Comparison of ENCODE assay signal across 16 cellular contexts in genomic region chr1:53584446-53585102, GRCh38.
DNase-seq lines count a peak whose midpoint lies in the region; ATAC-seq and TF ChIP-seq lines count a peak whose summit lies in the region.
"Had no signal": no experiment of that assay in that cellular context is flagged by ENCODE, and none has a peak within 500 bp of the region (broad histone marks: within the 10 kb centered on the region; RNA-seq: fewer than 3 reads in every experiment).

No MANE protein-coding gene starts in this region.

- H3K4me2 ChIP-seq in KMS-11 (peak overlapping the region; percentile 40), neural progenitor cell (no peak overlapping the region)

- H2AFZ ChIP-seq in KMS-11 (ENCODE audit: low read depth) = no peak overlapping the region
- H2AFZ ChIP-seq in neural progenitor cell (replicated peaks) = no peak overlapping the region

- peaks cover 19% of the 10 kb centered on the region for H3K27me3 Mint-ChIP-seq in T-helper 1 cell treated with Interleukin-12 subunit alpha and Interleukin-12 subunit beta and Interleukin-4 antibody, amounts not matched to agents 30 μg/mL and 1 μg/mL, for 36 hours (ENCODE audit: low read depth)
- peaks cover 7% of the 10 kb centered on the region for H3K27me3 Mint-ChIP-seq in neural progenitor cell (ENCODE audit: insufficient read depth, low read depth)
- H3K27me3 Mint-ChIP-seq: activated naive CD4-positive, alpha-beta T cell treated with anti-CD3 and anti-CD28 coated beads, Interleukin-2, amount 50 U/mL, for 24 hours had no signal

- H3K79me2 ChIP-seq in KMS-11 (ENCODE audit: insufficient read depth, low read depth) (no peaks in the 10 kb centered on the region), neural progenitor cell (ENCODE audit: low read depth) (no peaks in the 10 kb centered on the region)

- no peak overlapping the region for H3K4me3 ChIP-seq in KMS-11 (IDR thresholded peaks at IDR 0.05; ENCODE audit: insufficient read depth, low read depth, low read length)
- H3K4me3 ChIP-seq in coronary artery = no peak overlapping the region
- no peak overlapping the region for H3K4me3 ChIP-seq in neural progenitor cell
- no peak overlapping the region for H3K4me3 ChIP-seq in left ventricle myocardium inferior
- H3K4me3 ChIP-seq: MG63 had no signal

- no peaks in the 10 kb centered on the region for H3F3A ChIP-seq in neural progenitor cell (ENCODE audit: low read depth)

- intact Hi-C loops in left ventricle myocardium inferior (cut with micrococcal nuclease) = no loop called here

- H3K36me3 ChIP-seq in KMS-11 (ENCODE audit: insufficient read depth) (no peaks in the 10 kb centered on the region), neural progenitor cell (no peaks in the 10 kb centered on the region), left ventricle myocardium inferior (no peaks in the 10 kb centered on the region)
- H3K36me3 ChIP-seq: MG63 had no signal

- H3K9ac ChIP-seq in KMS-11 = no peak overlapping the region
- H3K9ac ChIP-seq in neural progenitor cell = no peak overlapping the region

- peak overlapping the region; percentile 67 for H3K27ac Mint-ChIP-seq in T-helper 1 cell treated with Interleukin-12 subunit alpha and Interleukin-12 subunit beta and Interleukin-4 antibody, amounts not matched to agents 30 μg/mL and 1 μg/mL, for 36 hours
- H3K27ac Mint-ChIP-seq in neural progenitor cell = peak overlapping the region; percentile 55
- H3K27ac Mint-ChIP-seq: activated naive CD4-positive, alpha-beta T cell treated with anti-CD3 and anti-CD28 coated beads, Interleukin-2, amount 50 U/mL, for 24 hours; nephron progenitor cell had no signal

- no peak overlapping the region for H3K4me3 Mint-ChIP-seq in T-helper 1 cell treated with Interleukin-12 subunit alpha and Interleukin-12 subunit beta and Interleukin-4 antibody, amounts not matched to agents 30 μg/mL and 1 μg/mL, for 36 hours
- H3K4me3 Mint-ChIP-seq in neural progenitor cell = no peak overlapping the region
- H3K4me3 Mint-ChIP-seq: activated naive CD4-positive, alpha-beta T cell treated with anti-CD3 and anti-CD28 coated beads, Interleukin-2, amount 50 U/mL, for 24 hours; nephron progenitor cell had no signal

- H3K4me1 ChIP-seq in KMS-11 (ENCODE audit: low read depth, poor library complexity, severe bottlenecking) = peaks cover 41% of the 10 kb centered on the region
- H3K4me1 ChIP-seq in neural progenitor cell = peaks cover 7% of the 10 kb centered on the region
- no peaks in the 10 kb centered on the region for H3K4me1 ChIP-seq in left ventricle myocardium inferior

- no peak for ATAC-seq in HG02571 (IDR thresholded peaks at IDR 0.05; ENCODE audit: unreplicated experiment)

- no peaks in the 10 kb centered on the region for H3K27me3 ChIP-seq in KMS-11 (ENCODE audit: insufficient read depth, low read depth)
- no peaks in the 10 kb centered on the region for H3K27me3 ChIP-seq in neural progenitor cell
- peaks cover 55% of the 10 kb centered on the region for H3K27me3 ChIP-seq in left ventricle myocardium inferior (ENCODE audit: low read depth)
- H3K27me3 ChIP-seq: MG63 had no signal

- no peak for DNase-seq in T-helper 1 cell
- DNase-seq in coronary artery (ENCODE audit: low spot score) = peak; percentile 54
- DNase-seq in neural progenitor cell (ENCODE audit: low spot score) = no peak
- no peak for DNase-seq in NCI-H128 (lab: John Stamatoyannopoulos, UW; ENCODE audit: unreplicated experiment)
- no peak for DNase-seq in left ventricle myocardium inferior
- DNase-seq: 8988T; GF-D8; mammary epithelial cell; MG63; NCI-H187 treated with DMSO at 0.1 percent for 48 hours; nephron progenitor cell; stimulated activated CD4-positive, alpha-beta T cell treated with anti-CD3 and anti-CD28 coated beads, Interleukin-4, amount 100 ng/mL, for 1 hour had no signal

- H3K27ac ChIP-seq in KMS-11 (no peak overlapping the region; the same call in 1 of the 2 replicates), coronary artery (no peak overlapping the region), neural progenitor cell (no peak overlapping the region), left ventricle myocardium inferior (replicated peaks) (no peak overlapping the region)

- H3K4me1 Mint-ChIP-seq in T-helper 1 cell treated with Interleukin-12 subunit alpha and Interleukin-12 subunit beta and Interleukin-4 antibody, amounts not matched to agents 30 μg/mL and 1 μg/mL, for 36 hours (ENCODE audit: low read depth) = peaks cover 12% of the 10 kb centered on the region
- H3K4me1 Mint-ChIP-seq in neural progenitor cell = peaks cover 26% of the 10 kb centered on the region

- no peaks in the 10 kb centered on the region for H3K9me3 Mint-ChIP-seq in T-helper 1 cell treated with Interleukin-12 subunit alpha and Interleukin-12 subunit beta and Interleukin-4 antibody, amounts not matched to agents 30 μg/mL and 1 μg/mL, for 36 hours
- no peaks in the 10 kb centered on the region for H3K9me3 Mint-ChIP-seq in neural progenitor cell
- H3K9me3 Mint-ChIP-seq: activated naive CD4-positive, alpha-beta T cell treated with anti-CD3 and anti-CD28 coated beads, Interleukin-2, amount 50 U/mL, for 24 hours; nephron progenitor cell had no signal

- H4K20me1 ChIP-seq in KMS-11 (ENCODE audit: insufficient read depth) (no peaks in the 10 kb centered on the region), neural progenitor cell (ENCODE audit: low read depth) (no peaks in the 10 kb centered on the region)

- TF ChIP-seq CTCF in KMS-11 (conservative IDR thresholded peaks at IDR 0.05; ENCODE audit: low read depth, low read length) (no peak), coronary artery (IDR thresholded peaks at IDR 0.05) (no peak), neural progenitor cell (IDR thresholded peaks at IDR 0.05) (no peak), left ventricle myocardium inferior (IDR thresholded peaks at IDR 0.05; ENCODE audit: borderline replicate concordance) (no peak)

- no peaks in the 10 kb centered on the region for H3K36me3 Mint-ChIP-seq in T-helper 1 cell treated with Interleukin-12 subunit alpha and Interleukin-12 subunit beta and Interleukin-4 antibody, amounts not matched to agents 30 μg/mL and 1 μg/mL, for 36 hours (ENCODE audit: low read depth)
- H3K36me3 Mint-ChIP-seq in neural progenitor cell = no peaks in the 10 kb centered on the region
- H3K36me3 Mint-ChIP-seq: activated naive CD4-positive, alpha-beta T cell treated with anti-CD3 and anti-CD28 coated beads, Interleukin-2, amount 50 U/mL, for 24 hours had no signal

- no peaks in the 10 kb centered on the region for H3K9me3 ChIP-seq in neural progenitor cell (ENCODE audit: low read depth)
- H3K9me3 ChIP-seq in left ventricle myocardium inferior (replicated peaks) = no peaks in the 10 kb centered on the region
- H3K9me3 ChIP-seq: MG63 had no signal
